In genomic region chr1:79496129-79496528, GRCh38 we compare ENCODE assay signal across 37 cellular contexts.
"Had no signal": no experiment of that assay in that cellular context is flagged by ENCODE, and none has a peak within 500 bp of the region (broad histone marks: within the 10 kb centered on the region; RNA-seq: fewer than 3 reads in every experiment).

No MANE protein-coding gene starts in this region.

- H3K36me3 ChIP-seq: adrenal gland, brain microvascular endothelial cell, cardiac muscle cell had no signal

- DNase-seq: activated B cell treated with CpG ODN at 0.5 μM for 24 hours; activated CD4-positive, alpha-beta memory T cell treated with anti-CD3 and anti-CD28 coated beads for 36 hours; activated CD4-positive, alpha-beta T cell treated with anti-CD3 and anti-CD28 coated beads for 4 hours; activated CD4-positive, alpha-beta T cell treated with anti-CD3 and anti-CD28 coated beads, Interleukin-2, amount 10 ng/mL, durations not matched to agents 24 days and 14 days; activated CD4-positive, alpha-beta T cell treated with anti-CD3 and anti-CD28 coated beads, Interleukin-2, amount 50 U/mL, for 1 hour; activated CD4-positive, alpha-beta T cell treated with anti-CD3 and anti-CD28 coated beads, Interleukin-2, amount 50 U/mL, for 4 hours; activated CD4-positive, CD25-positive, alpha-beta regulatory T cell treated with anti-CD3 and anti-CD28 coated beads, Interleukin-2, amount 50 U/mL, for 72 hours; activated CD8-positive, alpha-beta memory T cell treated with anti-CD3 and anti-CD28 coated beads, Interleukin-2, amount 50 U/mL, for 4 hours; activated CD8-positive, alpha-beta T cell treated with anti-CD3 and anti-CD28 coated beads for 36 hours; activated effector memory CD4-positive, alpha-beta T cell treated with anti-CD3 and anti-CD28 coated beads, Interleukin-2, amount 50 U/mL, for 16 hours; activated gamma-delta T cell treated with Interleukin-2 at 50 U/mL for 16 hours; activated naive CD4-positive, alpha-beta T cell; activated naive CD4-positive, alpha-beta T cell treated with anti-CD3 and anti-CD28 coated beads for 36 hours; activated naive CD4-positive, alpha-beta T cell treated with anti-CD3 and anti-CD28 coated beads, Interleukin-2, amount 50 U/mL, for 16 hours; activated naive CD8-positive, alpha-beta T cell treated with anti-CD3 and anti-CD28 coated beads for 36 hours; activated T-cell treated with anti-CD3 and anti-CD28 coated beads for 4 hours; activated T-cell treated with anti-CD3 and anti-CD28 coated beads, Interleukin-2, amount 50 U/mL, for 1 hour; activated T-cell treated with anti-CD3 and anti-CD28 coated beads, Interleukin-2, amount 50 U/mL, for 4 hours; activated T-cell treated with anti-CD3 and anti-CD28 coated beads, Interleukin-2, amount 50 U/mL, for 72 hours; adrenal gland; amniotic stem cell; aorta; body of pancreas; brain microvascular endothelial cell; caudate nucleus; cerebellar nuclear complex; T-helper 1 cell; T-helper 2 cell; T-helper 9 cell had no signal

- H3K4me1 Mint-ChIP-seq: activated B cell treated with CpG ODN at 0.5 μM for 24 hours; activated CD4-positive, alpha-beta T cell treated with anti-CD3 and anti-CD28 coated beads, Interleukin-2, amount 10 ng/mL, durations not matched to agents 24 days and 14 days; activated naive CD8-positive, alpha-beta T cell treated with anti-CD3 and anti-CD28 coated beads for 36 hours; activated T-helper 17 cell treated with anti-CD3 and anti-CD28 coated beads, Interleukin-2, amount 50 U/mL, for 72 hours; central memory CD8-positive, alpha-beta T cell had no signal

- H3K4me3 ChIP-seq: adrenal gland, body of pancreas, cardiac muscle cell had no signal

- H3K27me3 ChIP-seq: adrenal gland, body of pancreas, brain microvascular endothelial cell, cardiac muscle cell had no signal

- H3K27ac ChIP-seq: adrenal gland, body of pancreas, brain microvascular endothelial cell, cardiac muscle cell, VCaP had no signal

- ATAC-seq: activated CD8-positive, alpha-beta T cell treated with anti-CD3 and anti-CD28 coated beads for 36 hours; activated naive CD4-positive, alpha-beta T cell treated with anti-CD3 and anti-CD28 coated beads, Interleukin-2, amount 50 U/mL, for 72 hours; activated T-cell treated with anti-CD3 and anti-CD28 coated beads, Interleukin-2, amount 50 U/mL, for 4 hours; activated T-cell treated with anti-CD3 and anti-CD28 coated beads, Interleukin-2, amount 50 U/mL, for 72 hours; activated T-helper 17 cell treated with anti-CD3 and anti-CD28 coated beads, Interleukin-2, amount 50 U/mL, for 72 hours; body of pancreas had no signal

- H3K27ac Mint-ChIP-seq: activated B cell treated with CpG ODN at 0.5 μM for 24 hours; activated CD4-positive, alpha-beta memory T cell treated with anti-CD3 and anti-CD28 coated beads for 36 hours; activated CD4-positive, alpha-beta T cell treated with anti-CD3 and anti-CD28 coated beads, Interleukin-2, amount 10 ng/mL, durations not matched to agents 24 days and 14 days; activated CD8-positive, alpha-beta T cell treated with anti-CD3 and anti-CD28 coated beads for 36 hours; activated naive CD4-positive, alpha-beta T cell treated with anti-CD3 and anti-CD28 coated beads for 36 hours; activated naive CD4-positive, alpha-beta T cell treated with anti-CD3 and anti-CD28 coated beads, Interleukin-2, amount 50 U/mL, for 72 hours; activated naive CD8-positive, alpha-beta T cell treated with anti-CD3 and anti-CD28 coated beads for 36 hours; activated T-cell treated with anti-CD3 and anti-CD28 coated beads, Interleukin-2, amount 50 U/mL, for 72 hours; activated T-helper 1 cell treated with anti-CD3 and anti-CD28 coated beads, Interleukin-12 subunit alpha, Interleukin-12 subunit beta, Interleukin-2, Interleukin-4 antibody, amounts not matched to agents 30 ng/mL and 10 ng/mL and 1 ng/mL, durations not matched to agents 14 hours and 24 hours and 36 hours; activated T-helper 17 cell treated with anti-CD3 and anti-CD28 coated beads, Interleukin-2, amount 50 U/mL, for 72 hours; T-helper 1 cell treated with Interleukin-12 subunit alpha and Interleukin-12 subunit beta and Interleukin-4 antibody, amounts not matched to agents 30 μg/mL and 1 μg/mL, for 36 hours; T-helper 2 cell treated with Interferon-gamma antibody and Interleukin-4, amounts not matched to agents 5 μg/mL and 100 μg/mL, for 36 hours had no signal

- H3K9me3 ChIP-seq: adrenal gland, body of pancreas had no signal

- H3K9me3 Mint-ChIP-seq: activated B cell treated with CpG ODN at 0.5 μM for 24 hours; activated CD4-positive, alpha-beta memory T cell treated with anti-CD3 and anti-CD28 coated beads for 36 hours; activated CD4-positive, alpha-beta T cell treated with anti-CD3 and anti-CD28 coated beads, Interleukin-2, amount 10 ng/mL, durations not matched to agents 24 days and 14 days; activated CD8-positive, alpha-beta T cell treated with anti-CD3 and anti-CD28 coated beads for 36 hours; activated naive CD4-positive, alpha-beta T cell treated with anti-CD3 and anti-CD28 coated beads for 36 hours; activated naive CD8-positive, alpha-beta T cell treated with anti-CD3 and anti-CD28 coated beads for 36 hours; activated T-cell treated with anti-CD3 and anti-CD28 coated beads, Interleukin-2, amount 50 U/mL, for 4 hours; activated T-helper 1 cell treated with anti-CD3 and anti-CD28 coated beads, Interleukin-12 subunit alpha, Interleukin-12 subunit beta, Interleukin-2, Interleukin-4 antibody, amounts not matched to agents 30 ng/mL and 10 ng/mL and 1 ng/mL, durations not matched to agents 14 hours and 24 hours and 36 hours; T-helper 1 cell treated with Interleukin-12 subunit alpha and Interleukin-12 subunit beta and Interleukin-4 antibody, amounts not matched to agents 30 μg/mL and 1 μg/mL, for 36 hours; T-helper 2 cell treated with Interferon-gamma antibody and Interleukin-4, amounts not matched to agents 5 μg/mL and 100 μg/mL, for 36 hours had no signal

- H3K36me3 Mint-ChIP-seq: activated CD4-positive, alpha-beta memory T cell treated with anti-CD3 and anti-CD28 coated beads for 36 hours; activated naive CD4-positive, alpha-beta T cell treated with anti-CD3 and anti-CD28 coated beads, Interleukin-2, amount 50 U/mL, for 72 hours; activated naive CD8-positive, alpha-beta T cell treated with anti-CD3 and anti-CD28 coated beads for 36 hours had no signal

- H3K4me3 Mint-ChIP-seq: activated B cell treated with CpG ODN at 0.5 μM for 24 hours; activated CD4-positive, alpha-beta memory T cell treated with anti-CD3 and anti-CD28 coated beads for 36 hours; activated CD4-positive, alpha-beta T cell treated with anti-CD3 and anti-CD28 coated beads, Interleukin-2, amount 10 ng/mL, durations not matched to agents 24 days and 14 days; activated CD8-positive, alpha-beta T cell treated with anti-CD3 and anti-CD28 coated beads for 36 hours; activated naive CD4-positive, alpha-beta T cell treated with anti-CD3 and anti-CD28 coated beads for 36 hours; activated naive CD8-positive, alpha-beta T cell treated with anti-CD3 and anti-CD28 coated beads for 36 hours; activated T-cell treated with anti-CD3 and anti-CD28 coated beads, Interleukin-2, amount 50 U/mL, for 4 hours; activated T-cell treated with anti-CD3 and anti-CD28 coated beads, Interleukin-2, amount 50 U/mL, for 72 hours; activated T-helper 1 cell treated with anti-CD3 and anti-CD28 coated beads, Interleukin-12 subunit alpha, Interleukin-12 subunit beta, Interleukin-2, Interleukin-4 antibody, amounts not matched to agents 30 ng/mL and 10 ng/mL and 1 ng/mL, durations not matched to agents 14 hours and 24 hours and 36 hours; activated T-helper 17 cell treated with anti-CD3 and anti-CD28 coated beads, Interleukin-2, amount 50 U/mL, for 72 hours; central memory CD8-positive, alpha-beta T cell; T-helper 1 cell treated with Interleukin-12 subunit alpha and Interleukin-12 subunit beta and Interleukin-4 antibody, amounts not matched to agents 30 μg/mL and 1 μg/mL, for 36 hours; T-helper 2 cell treated with Interferon-gamma antibody and Interleukin-4, amounts not matched to agents 5 μg/mL and 100 μg/mL, for 36 hours had no signal

- H3K4me1 ChIP-seq: adrenal gland, body of pancreas had no signal
